In the genomic region with DNA sequence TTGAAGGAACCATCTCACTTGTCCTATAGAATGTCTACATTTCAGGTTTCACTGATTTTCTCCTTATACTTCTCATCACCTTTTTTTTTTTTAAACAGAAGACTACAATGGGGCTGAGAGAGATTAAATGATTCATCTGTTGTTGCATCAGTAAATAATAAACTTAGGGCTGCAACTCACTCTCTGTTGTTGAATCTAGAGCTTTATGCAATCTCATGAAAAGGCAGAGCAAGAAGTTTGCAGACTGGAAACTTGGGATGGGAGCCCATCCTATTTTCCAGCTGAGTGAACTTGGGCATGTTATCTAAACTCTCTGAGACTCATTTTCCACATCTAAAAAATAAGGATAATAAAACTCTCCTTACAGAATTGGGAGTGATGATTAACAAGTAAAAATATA, we compare ENCODE assay signal across 21 cellular contexts. TPM values are rescaled to one million over a fixed set of nuclear protein-coding genes. Genes with fewer than 3 reads are reported as not detected.
DNase-seq lines count a peak whose midpoint lies in the region; ATAC-seq and TF ChIP-seq lines count a peak whose summit lies in the region.
"Had no signal": no experiment of that assay in that cellular context is flagged by ENCODE, and none has a peak within 500 bp of the region (broad histone marks: within the 10 kb centered on the region; RNA-seq: fewer than 3 reads in every experiment).

No MANE protein-coding gene starts in this region.

- DNase-seq in IMR-90 (peak; percentile 49), mammary epithelial cell (peak; percentile 24), foreskin keratinocyte (peak in 1 of 2 donors; percentile 58), NCI-H1092 treated with DMSO at 0.1 percent for 48 hours (lab: John Stamatoyannopoulos, UW) (no peak)
- no peak for DNase-seq in CD4-positive, alpha-beta memory T cell
- DNase-seq: activated CD4-positive, CD25-positive, alpha-beta regulatory T cell treated with anti-CD3 and anti-CD28 coated beads, Interleukin-2, amount 50 U/mL, for 72 hours; activated naive CD4-positive, alpha-beta T cell; effector memory CD8-positive, alpha-beta T cell; heart right ventricle; HFFc6; left cardiac atrium; NCI-H1092; NCI-H2171 treated with DMSO at 0.1 percent for 48 hours; Right ventricle myocardium superior; T-helper 2 cell; upper lobe of right lung had no signal

- in situ Hi-C loops in IMR-90 (cut with MboI; ENCODE audit: low sequenced_read_pairs), result no loop called here
- in situ Hi-C loops in mammary epithelial cell (cut with MboI; ENCODE audit: low sequenced_read_pairs in 2 of 2), result no loop called here

- TF ChIP-seq POLR2A in IMR-90 (IDR thresholded peaks at IDR 0.05; ENCODE audit: low read depth, low read length), result no peak

- TF ChIP-seq CTCF in IMR-90 (conservative IDR thresholded peaks at IDR 0.05; ENCODE audit: low read depth, low read length), result no peak
- TF ChIP-seq CTCF in mammary epithelial cell (conservative IDR thresholded peaks at IDR 0.05 in 1 of 2, IDR thresholded peaks at IDR 0.05 in 1 of 2; ENCODE audit: extremely low read depth in 1 of 2, insufficient read depth in 1 of 2, low read depth in 1 of 2, low read length in 2 of 2), result no peak
- no peak for TF ChIP-seq CTCF in foreskin keratinocyte (conservative IDR thresholded peaks at IDR 0.05)

- H2BK120ac ChIP-seq in IMR-90 (ENCODE audit: low read depth, low read length), result no peak overlapping the region

- no TSS peak for BruUV-seq in IMR-90 (replicated peaks; lab: Mats Ljungman, UMichigan)
- no TSS peak for BruUV-seq in mammary epithelial cell (replicated peaks; lab: Mats Ljungman, UMichigan)

- no peak overlapping the region for H3K56ac ChIP-seq in IMR-90 (ENCODE audit: extremely low read depth, insufficient read depth, low read length)

- H4K91ac ChIP-seq in IMR-90 (ENCODE audit: insufficient read depth, low read depth, low read length), result no peak overlapping the region

- no peaks in the 10 kb centered on the region for H4K20me1 ChIP-seq in IMR-90 (ENCODE audit: insufficient read depth, low read length)
- H4K20me1 ChIP-seq in mammary epithelial cell (ENCODE audit: insufficient read depth, low read length), result no peaks in the 10 kb centered on the region

- no peak overlapping the region for H4K5ac ChIP-seq in IMR-90 (ENCODE audit: low read depth, low read length)

- no peak overlapping the region for H2BK15ac ChIP-seq in IMR-90 (ENCODE audit: low read depth, low read length)

- H3K4me3 ChIP-seq in ACC112 (ENCODE audit: low read depth, low read length), result no peak overlapping the region
- H3K4me3 ChIP-seq in IMR-90 (ENCODE audit: insufficient read depth, low read depth, low read length), result no peak overlapping the region
- H3K4me3 ChIP-seq in mammary epithelial cell (replicated peaks in 1 of 3; ENCODE audit: insufficient read depth in 1 of 3, low read depth in 2 of 3, low read length in 3 of 3), result no peak overlapping the region
- no peak overlapping the region for H3K4me3 ChIP-seq in CD4-positive, alpha-beta memory T cell (ENCODE audit: low read length in 2 of 2)
- H3K4me3 ChIP-seq: heart right ventricle, upper lobe of right lung had no signal

- H3K27ac ChIP-seq in ACC112 (ENCODE audit: low read depth, low read length) (peak overlapping the region; percentile 33; the same call in 1 of the 2 replicates), IMR-90 (ENCODE audit: insufficient read depth, low read length) (no peak overlapping the region), mammary epithelial cell (ENCODE audit: insufficient read depth, low read depth, low read length) (no peak overlapping the region), foreskin keratinocyte (no peak overlapping the region)
- H3K27ac ChIP-seq in CD4-positive, alpha-beta memory T cell (ENCODE audit: low read depth, low read length), result no peak overlapping the region
- H3K27ac ChIP-seq: upper lobe of right lung had no signal

- H3K9me3 Mint-ChIP-seq in CD4-positive, alpha-beta memory T cell, result peaks cover 0 to 8% (median under 1%) of the 10 kb centered on the region in 8 donors

- dilution Hi-C loops in IMR-90 (cut with HindIII; ENCODE audit: low sequenced_read_pairs, unreplicated experiment) (no loop called here), mammary epithelial cell (cut with HindIII; ENCODE audit: low sequenced_read_pairs) (no loop called here)

- H3K36me3 ChIP-seq in ACC112 (ENCODE audit: insufficient read depth, low read length) (0 out of 2 replicates have a peak, but pooled peaks cover 2% of the 10 kb centered on the region), IMR-90 (ENCODE audit: control insufficient read depth, insufficient read depth, low read length) (no peaks in the 10 kb centered on the region), mammary epithelial cell (ENCODE audit: insufficient read depth, low read length) (no peaks in the 10 kb centered on the region)
- no peaks in the 10 kb centered on the region for H3K36me3 ChIP-seq in CD4-positive, alpha-beta memory T cell (ENCODE audit: insufficient read depth, low read length)
- H3K36me3 ChIP-seq: heart right ventricle, upper lobe of right lung had no signal

- no peak overlapping the region for H4K8ac ChIP-seq in IMR-90 (ENCODE audit: low read depth in 2 of 2, low read length in 2 of 2)

- H3K4me2 ChIP-seq in IMR-90 (ENCODE audit: low read depth, low read length) (no peak overlapping the region), mammary epithelial cell (ENCODE audit: insufficient read depth, low read depth, low read length) (no peak overlapping the region)

- TF ChIP-seq RAD21 in IMR-90 (IDR thresholded peaks at IDR 0.05; ENCODE audit: low read length), result no peak

- H2BK5ac ChIP-seq in IMR-90 (ENCODE audit: low read depth, low read length, poor library complexity, severe bottlenecking), result no peak overlapping the region

- H3K27me3 ChIP-seq in ACC112 (ENCODE audit: insufficient read depth, low read length) (no peaks in the 10 kb centered on the region), IMR-90 (ENCODE audit: control insufficient read depth, insufficient read depth, low read length) (no peaks in the 10 kb centered on the region), mammary epithelial cell (ENCODE audit: insufficient read depth, low read length) (no peaks in the 10 kb centered on the region), foreskin keratinocyte (no peaks in the 10 kb centered on the region)
- H3K27me3 ChIP-seq in CD4-positive, alpha-beta memory T cell (ENCODE audit: insufficient read depth, low read length), result no peaks in the 10 kb centered on the region
- H3K27me3 ChIP-seq: heart right ventricle, upper lobe of right lung had no signal

- POLR2A ChIA-PET in IMR-90 (lab: Charles Lee; ENCODE audit: unreplicated experiment), result interaction anchor here (0.6 kb wide), 1 partner anchor 587 kb away, joined by 3 read pairs; no protein-coding TSS in a partner anchor
- POLR2A ChIA-PET in CD4-positive, alpha-beta memory T cell (lab: Charles Lee; ENCODE audit: partially characterized antibody), result no interaction called here

- H3K4me3 Mint-ChIP-seq in CD4-positive, alpha-beta memory T cell, result no peak overlapping the region
- H3K4me3 Mint-ChIP-seq: effector memory CD8-positive, alpha-beta T cell; HFFc6; IgD-negative memory B cell; stimulated activated effector memory CD8-positive, alpha-beta T cell treated with anti-CD3 and anti-CD28 coated beads, Interleukin-12 subunit alpha, Interleukin-12 subunit beta, amount 100 ng/mL, for 72 hours had no signal

- H3K79me1 ChIP-seq in IMR-90 (ENCODE audit: low read depth in 1 of 2, low read length in 2 of 2), result no peaks in the 10 kb centered on the region

- H3K23ac ChIP-seq in IMR-90 (ENCODE audit: low read depth, low read length), result no peak overlapping the region

- CTCF ChIA-PET in IMR-90 (lab: Yijun Ruan, JAX), result interaction anchor here (0.6 kb wide), 1 partner anchor 281 kb away, joined by 3 read pairs; no protein-coding TSS in a partner anchor
- CTCF ChIA-PET in mammary epithelial cell (lab: Charles Lee; ENCODE audit: low non-redundant PET), result no interaction called here
- CTCF ChIA-PET in CD4-positive, alpha-beta memory T cell (lab: Charles Lee; ENCODE audit: partially characterized antibody), result no interaction called here

- no peak overlapping the region for H2AK5ac ChIP-seq in IMR-90 (ENCODE audit: low read depth, low read length)

- no peak overlapping the region for H2BK20ac ChIP-seq in IMR-90 (ENCODE audit: low read depth, low read length)

- intact Hi-C loops in IMR-90 (cut with micrococcal nuclease), result no loop called here
- intact Hi-C loops in mammary epithelial cell (cut with micrococcal nuclease), result no loop called here
- intact Hi-C loops in CD4-positive, alpha-beta memory T cell (cut with micrococcal nuclease), result no loop called here

- no peak overlapping the region for H3K4ac ChIP-seq in IMR-90 (ENCODE audit: low read depth, low read length)

- peaks cover 0 to 2% of the 10 kb centered on the region in 2 donors for H3K27me3 Mint-ChIP-seq in CD4-positive, alpha-beta memory T cell
- H3K27me3 Mint-ChIP-seq: effector memory CD8-positive, alpha-beta T cell; IgD-negative memory B cell had no signal

- H3K9me1 ChIP-seq in IMR-90 (ENCODE audit: insufficient read depth, low read length), result no peaks in the 10 kb centered on the region

- H2AFZ ChIP-seq in ACC112 (ENCODE audit: low read length, unreplicated experiment), result peak overlapping the region; percentile 70
- no peak overlapping the region for H2AFZ ChIP-seq in IMR-90 (replicated peaks; ENCODE audit: low read length, poor library complexity)
- no peak overlapping the region for H2AFZ ChIP-seq in mammary epithelial cell (ENCODE audit: low read depth, low read length)

- H3K9me3 ChIP-seq in IMR-90 (ENCODE audit: control insufficient read depth, insufficient read depth, low read length) (no peaks in the 10 kb centered on the region), mammary epithelial cell (replicated peaks; ENCODE audit: insufficient read depth, low read length) (peaks cover under 1% of the 10 kb centered on the region)
- no peaks in the 10 kb centered on the region for H3K9me3 ChIP-seq in CD4-positive, alpha-beta memory T cell (ENCODE audit: control insufficient read depth in 1 of 2, low read length in 2 of 2)
- H3K9me3 ChIP-seq: upper lobe of right lung had no signal

- H3K79me2 ChIP-seq in ACC112 (ENCODE audit: control insufficient read depth, insufficient read depth, low read length, unreplicated experiment) (no peaks in the 10 kb centered on the region), mammary epithelial cell (ENCODE audit: insufficient read depth, low read length) (no peaks in the 10 kb centered on the region)

- H3K18ac ChIP-seq in IMR-90 (ENCODE audit: low read depth, low read length), result no peak overlapping the region

- H3K9ac ChIP-seq in IMR-90 (ENCODE audit: low read depth, low read length) (no peak overlapping the region), mammary epithelial cell (ENCODE audit: insufficient read depth, low read length) (no peak overlapping the region)

- H3K4me1 ChIP-seq in ACC112 (ENCODE audit: control insufficient read depth, insufficient read depth, low read length, unreplicated experiment), result peaks cover 40% of the 10 kb centered on the region
- peaks cover 6% of the 10 kb centered on the region for H3K4me1 ChIP-seq in IMR-90 (ENCODE audit: control insufficient read depth, insufficient read depth, low read length)
- peaks cover 15% of the 10 kb centered on the region for H3K4me1 ChIP-seq in mammary epithelial cell (ENCODE audit: insufficient read depth, low read length)
- H3K4me1 ChIP-seq in foreskin keratinocyte, result peaks cover 25% of the 10 kb centered on the region
- no peaks in the 10 kb centered on the region for H3K4me1 ChIP-seq in CD4-positive, alpha-beta memory T cell (ENCODE audit: insufficient read depth, low read length)
- H3K4me1 ChIP-seq: upper lobe of right lung had no signal

- no peak overlapping the region for H2AK9ac ChIP-seq in IMR-90 (replicated peaks; ENCODE audit: low read depth, low read length, poor library complexity)

- no peaks in the 10 kb centered on the region for H3K36me3 Mint-ChIP-seq in CD4-positive, alpha-beta memory T cell
- H3K36me3 Mint-ChIP-seq: IgD-negative memory B cell; stimulated activated effector memory CD8-positive, alpha-beta T cell treated with anti-CD3 and anti-CD28 coated beads, Interleukin-12 subunit alpha, Interleukin-12 subunit beta, amount 100 ng/mL, for 72 hours had no signal

- H3K4me1 Mint-ChIP-seq in CD4-positive, alpha-beta memory T cell, result no peaks in the 10 kb centered on the region
- H3K4me1 Mint-ChIP-seq: stimulated activated effector memory CD8-positive, alpha-beta T cell treated with anti-CD3 and anti-CD28 coated beads, Interleukin-12 subunit alpha, Interleukin-12 subunit beta, amount 100 ng/mL, for 72 hours had no signal

- no peak overlapping the region for H3K27ac Mint-ChIP-seq in CD4-positive, alpha-beta memory T cell
- H3K27ac Mint-ChIP-seq: effector memory CD8-positive, alpha-beta T cell; HFFc6; IgD-negative memory B cell; stimulated activated effector memory CD8-positive, alpha-beta T cell treated with anti-CD3 and anti-CD28 coated beads, Interleukin-12 subunit alpha, Interleukin-12 subunit beta, amount 100 ng/mL, for 72 hours had no signal

- no peak overlapping the region for H3K14ac ChIP-seq in IMR-90 (replicated peaks; ENCODE audit: low read depth, low read length)

- ATAC-seq in IMR-90 (ENCODE audit: low read depth) (no peak), foreskin keratinocyte (peak; percentile 26), HG03521 (IDR thresholded peaks at IDR 0.05; ENCODE audit: unreplicated experiment) (no peak), GM21529 (IDR thresholded peaks at IDR 0.05; ENCODE audit: unreplicated experiment) (no peak)
- ATAC-seq: effector memory CD8-positive, alpha-beta T cell; left cardiac atrium; stimulated activated effector memory CD8-positive, alpha-beta T cell treated with anti-CD3 and anti-CD28 coated beads, Interleukin-12 subunit alpha, Interleukin-12 subunit beta, amount 100 ng/mL, for 72 hours; upper lobe of right lung had no signal

RNA-seq across cellular contexts. Expression of a gene that starts 58.4 kb away (rescaled TPM):
- total RNA-seq in IMR-90 (2012; rRNA removed) (0.83 and 0.90 TPM in 2 replicates), mammary epithelial cell (not detected), foreskin keratinocyte (0.03 and 0.07 TPM in 2 replicates)
- polyA plus RNA-seq in IMR-90 (2012; rRNA removed) (0.24 and 0.26 TPM in 2 replicates), mammary epithelial cell (0.05 TPM), foreskin keratinocyte (not detected in 2 replicates)
- polyA plus RNA-seq in IMR-90 (2012; cell fraction: cytosol; rRNA removed), result 0.04 and 0.12 TPM in 2 replicates
- polyA plus RNA-seq in IMR-90 (2012; cell fraction: nucleus; rRNA removed; ENCODE audit: low replicate concordance), result 0.05 and 0.34 TPM in 2 replicates
- not detected for polyA minus RNA-seq in mammary epithelial cell
- not detected for total RNA-seq in CD4-positive, alpha-beta memory T cell
- not detected for polyA plus RNA-seq in CD4-positive, alpha-beta memory T cell
- polyA plus RNA-seq: IgD-negative memory B cell had no signal

Comparison
In these comparisons a context has a peak if more than half of its experiments do, and no peak if none do; other contexts are left out.
1. DNase-seq: peak in IMR-90 (single experiment) and mammary epithelial cell (single experiment); none in NCI-H1092 treated with DMSO at 0.1 percent for 48 hours (single experiment) and CD4-positive, alpha-beta memory T cell (0 of 5).